In genomic region chr12:124636138-124636968, GRCh38 we compare ENCODE assay signal across 8 cellular contexts.
DNase-seq lines count a peak whose midpoint lies in the region; ATAC-seq and TF ChIP-seq lines count a peak whose summit lies in the region.

No MANE protein-coding gene starts in this region.

- H3K27ac ChIP-seq in SJCRH30 (no peak overlapping the region), psoas muscle (no peak overlapping the region)

- peak in 3 of 4 donors; percentile 21 to 50 (median 33) for ATAC-seq in psoas muscle
- ATAC-seq in GM21825 (IDR thresholded peaks at IDR 0.05; ENCODE audit: unreplicated experiment): no peak

- intact Hi-C loops in psoas muscle (cut with DNase I): loop anchor here in 1 of 2 donors (5.0 kb wide), 1 partner anchor 59 kb away; no protein-coding TSS in a partner anchor

- peaks cover 21% of the 10 kb centered on the region for H3K4me1 ChIP-seq in SJCRH30
- H3K4me1 ChIP-seq in psoas muscle: peaks cover 22% of the 10 kb centered on the region

- 39 to 60% (median 44%) methylated on average over 10 of the region's 10 CpGs for WGBS in psoas muscle, 3 donors

- POLR2A ChIA-PET in HEK293T (lab: Yijun Ruan, JAX): no interaction called here

- CTCF ChIA-PET in HEK293T (lab: Yijun Ruan, JAX): interaction anchor here (0.5 kb wide), 1 partner anchor 115 kb away, joined by 3 read pairs; no protein-coding TSS in a partner anchor

- in situ Hi-C loops in astrocyte of the spinal cord (cut with HindIII; ENCODE audit: low sequenced_read_pairs): no loop called here

- H3K4me3 ChIP-seq in SJCRH30 (no peak overlapping the region), astrocyte of the spinal cord (ENCODE audit: low read depth, low read length) (no peak overlapping the region), psoas muscle (no peak overlapping the region)

- H3K27me3 ChIP-seq in SJCRH30 (no peaks in the 10 kb centered on the region), psoas muscle (ENCODE audit: insufficient read depth in 3 of 3, low read length in 2 of 3) (no peaks in the 10 kb centered on the region)

- DNase-seq in GM04504 (ENCODE audit: low read depth): peak; percentile 47
- peak; percentile 72 to 77 for DNase-seq in SJCRH30
- peak; percentile 50 for DNase-seq in astrocyte of the spinal cord (ENCODE audit: low read depth, low spot score)
- DNase-seq in psoas muscle: peak; percentile 66 to 78
- DNase-seq in HEK293T (ENCODE audit: extremely low spot score): no peak
- DNase-seq in NCI-H1105 treated with DMSO at 0.1 percent for 48 hours (lab: John Stamatoyannopoulos, UW): no peak
- DNase-seq in NCI-H2227 treated with DMSO at 0.1 percent for 48 hours (lab: John Stamatoyannopoulos, UW): no peak

- H3K36me3 ChIP-seq in SJCRH30 (no peaks in the 10 kb centered on the region), psoas muscle (ENCODE audit: insufficient read depth in 1 of 2, low read depth in 1 of 2) (no peaks in the 10 kb centered on the region)

- 0 out of 2 replicates have a peak, but pooled peaks cover 3% of the 10 kb centered on the region for H3K9me3 ChIP-seq in SJCRH30 (replicated peaks)
- no peaks in the 10 kb centered on the region for H3K9me3 ChIP-seq in psoas muscle

- no peak for TF ChIP-seq CTCF in astrocyte of the spinal cord (IDR thresholded peaks at IDR 0.05; ENCODE audit: low read depth, low read length)
- TF ChIP-seq CTCF in psoas muscle (IDR thresholded peaks at IDR 0.05): no peak

TF ChIP-seq in HEK293T, 16 proteins besides CTCF, POLR2A, EP300 and RAD21:
- TF ChIP-seq PKNOX1 (IDR thresholded peaks at IDR 0.05) (no peak), LEF1 (IDR thresholded peaks at IDR 0.05; ENCODE audit: borderline replicate concordance) (no peak), ZNF384 (IDR thresholded peaks at IDR 0.05) (no peak), FOXM1 (IDR thresholded peaks at IDR 0.05; ENCODE audit: borderline replicate concordance) (no peak), HDGF (IDR thresholded peaks at IDR 0.05; ENCODE audit: borderline replicate concordance) (no peak), NFRKB (IDR thresholded peaks at IDR 0.05) (no peak), FOXK2 (IDR thresholded peaks at IDR 0.05) (no peak)

Comparison
In these comparisons a context has a peak if more than half of its experiments do, and no peak if none do; other contexts are left out.
1. DNase-seq: peak in GM04504 (single experiment), SJCRH30 (2 of 2), astrocyte of the spinal cord (single experiment) and psoas muscle (2 of 2); none in HEK293T (single experiment), NCI-H1105 treated with DMSO at 0.1 percent for 48 hours (single experiment) and NCI-H2227 treated with DMSO at 0.1 percent for 48 hours (single experiment).